In genomic region chr6:28587011-28587745, GRCh38 we compare ENCODE assay signal across 8 cellular contexts.
DNase-seq lines count a peak whose midpoint lies in the region; ATAC-seq, FAIRE-seq and TF ChIP-seq lines count a peak whose summit lies in the region.

No MANE protein-coding gene starts in this region.

- peaks cover 9% of the 10 kb centered on the region for H3K9me3 Mint-ChIP-seq in T-helper 1 cell treated with Interleukin-12 subunit alpha and Interleukin-12 subunit beta and Interleukin-4 antibody, amounts not matched to agents 30 μg/mL and 1 μg/mL, for 36 hours
- no peaks in the 10 kb centered on the region for H3K9me3 Mint-ChIP-seq in astrocyte (ENCODE audit: unreplicated experiment)

- H3K27me3 ChIP-seq in Karpas-422 (ENCODE audit: low read length): no peaks in the 10 kb centered on the region
- H3K27me3 ChIP-seq in astrocyte (ENCODE audit: insufficient read depth, low read length): peaks cover 6% of the 10 kb centered on the region
- peaks cover 0 to 93% (median 49%) of the 10 kb centered on the region in 7 donors for H3K27me3 ChIP-seq in spleen (replicated peaks in 1 of 7)

- WGBS in spleen, 5 donors: 1 to 8% (median 2%) methylated on average over 39 to 40 of the region's 40 CpGs

- H3K27ac Mint-ChIP-seq in T-helper 1 cell treated with Interleukin-12 subunit alpha and Interleukin-12 subunit beta and Interleukin-4 antibody, amounts not matched to agents 30 μg/mL and 1 μg/mL, for 36 hours: peak overlapping the region; percentile 24
- H3K27ac Mint-ChIP-seq in astrocyte (ENCODE audit: unreplicated experiment): peak overlapping the region; percentile 91

- ATAC-seq in GM21526 (IDR thresholded peaks at IDR 0.05; ENCODE audit: low FRiP score, unreplicated experiment): peak; percentile 74

- no peak for TF ChIP-seq CTCF in astrocyte (IDR thresholded peaks at IDR 0.05; ENCODE audit: insufficient read depth, low read depth, low read length)
- no peak for TF ChIP-seq CTCF in spleen (IDR thresholded peaks at IDR 0.05 in 8 of 11, conservative IDR thresholded peaks at IDR 0.05 in 3 of 11)

- H3K4me3 ChIP-seq in Karpas-422 (ENCODE audit: low read length) (peak overlapping the region; percentile 83), astrocyte (ENCODE audit: insufficient read depth, low read depth, low read length) (peak overlapping the region; percentile 93), spleen (peak overlapping the region; percentile 11 to 68 (median 38))

- H3K79me2 ChIP-seq in Karpas-422 (ENCODE audit: low read length) (no peaks in the 10 kb centered on the region), astrocyte (ENCODE audit: insufficient read depth, low read length) (no peaks in the 10 kb centered on the region)

- DNase-seq in DMS 273 (lab: John Stamatoyannopoulos, UW; ENCODE audit: unreplicated experiment): peak; percentile 93
- DNase-seq in Karpas-422: peak; percentile 93
- peak; percentile 61 for DNase-seq in astrocyte (ENCODE audit: low read depth)
- DNase-seq in iPS-NIHi11 (ENCODE audit: low spot score): peak; percentile 84
- peak; percentile 83 for DNase-seq in spleen
- DNase-seq in NOMO-1 treated with DMSO at 0.1 percent for 48 hours (lab: John Stamatoyannopoulos, UW; ENCODE audit: unreplicated experiment): no peak

- FAIRE-seq in astrocyte (lab: Jason Lieb, UNC): no peak

- H3K9me2 ChIP-seq in Karpas-422 (replicated peaks; ENCODE audit: insufficient read depth, low read length): no peaks in the 10 kb centered on the region

- TF ChIP-seq POLR2A in spleen (IDR thresholded peaks at IDR 0.05): no peak

- peaks cover 31% of the 10 kb centered on the region for H3K4me1 Mint-ChIP-seq in T-helper 1 cell treated with Interleukin-12 subunit alpha and Interleukin-12 subunit beta and Interleukin-4 antibody, amounts not matched to agents 30 μg/mL and 1 μg/mL, for 36 hours (ENCODE audit: low read depth)
- peaks cover 15% of the 10 kb centered on the region for H3K4me1 Mint-ChIP-seq in astrocyte (ENCODE audit: low read depth, unreplicated experiment)

- H3K4me2 ChIP-seq in Karpas-422 (ENCODE audit: low read depth, low read length, poor library complexity, severe bottlenecking): peak overlapping the region; percentile 93
- peak overlapping the region; percentile 96 for H3K4me2 ChIP-seq in astrocyte (ENCODE audit: low read length)

- peaks cover 12% of the 10 kb centered on the region for H3K36me3 Mint-ChIP-seq in T-helper 1 cell treated with Interleukin-12 subunit alpha and Interleukin-12 subunit beta and Interleukin-4 antibody, amounts not matched to agents 30 μg/mL and 1 μg/mL, for 36 hours (ENCODE audit: low read depth)
- no peaks in the 10 kb centered on the region for H3K36me3 Mint-ChIP-seq in astrocyte (ENCODE audit: low read depth, unreplicated experiment)

- no peaks in the 10 kb centered on the region for H4K20me1 ChIP-seq in Karpas-422 (ENCODE audit: insufficient read depth, low read depth, low read length)
- no peaks in the 10 kb centered on the region for H4K20me1 ChIP-seq in astrocyte (ENCODE audit: insufficient read depth, low read length)

- H3K4me1 ChIP-seq in Karpas-422 (ENCODE audit: low read length) (peaks cover 30% of the 10 kb centered on the region), astrocyte (ENCODE audit: insufficient read depth, low read length) (peaks cover 20% of the 10 kb centered on the region), spleen (peaks cover 0 to 13% (median 6%) of the 10 kb centered on the region in 6 donors)

- H3K9ac ChIP-seq in Karpas-422 (ENCODE audit: low read length): peak overlapping the region; percentile 71
- peak overlapping the region; percentile 83 for H3K9ac ChIP-seq in astrocyte (ENCODE audit: low read length)

- intact Hi-C loops in spleen (cut with DNase I; ENCODE audit: low total_unique reads): no loop called here

- H3K27ac ChIP-seq in Karpas-422 (ENCODE audit: low read length): no peak overlapping the region
- peak overlapping the region; percentile 62 for H3K27ac ChIP-seq in astrocyte (ENCODE audit: low read depth, low read length)
- no peak overlapping the region for H3K27ac ChIP-seq in spleen

- H2AFZ ChIP-seq in Karpas-422 (ENCODE audit: low read length): peak overlapping the region; percentile 98
- H2AFZ ChIP-seq in astrocyte (ENCODE audit: low read depth, low read length): peak overlapping the region; percentile 96

- peak overlapping the region; percentile 78 for H3K4me3 Mint-ChIP-seq in T-helper 1 cell treated with Interleukin-12 subunit alpha and Interleukin-12 subunit beta and Interleukin-4 antibody, amounts not matched to agents 30 μg/mL and 1 μg/mL, for 36 hours
- peak overlapping the region; percentile 89 for H3K4me3 Mint-ChIP-seq in astrocyte (ENCODE audit: unreplicated experiment)

- H3K9me3 ChIP-seq in Karpas-422 (ENCODE audit: low read length) (no peaks in the 10 kb centered on the region), astrocyte (ENCODE audit: insufficient read depth, low read depth, low read length) (no peaks in the 10 kb centered on the region), spleen (peaks cover 0 to 10% (median 0%) of the 10 kb centered on the region in 8 donors)

- H3K27me3 Mint-ChIP-seq in T-helper 1 cell treated with Interleukin-12 subunit alpha and Interleukin-12 subunit beta and Interleukin-4 antibody, amounts not matched to agents 30 μg/mL and 1 μg/mL, for 36 hours (ENCODE audit: low read depth): peaks cover 70% of the 10 kb centered on the region
- peaks cover 8% of the 10 kb centered on the region for H3K27me3 Mint-ChIP-seq in astrocyte (ENCODE audit: low read depth, unreplicated experiment)

- H3K36me3 ChIP-seq in Karpas-422 (ENCODE audit: insufficient read depth, low read length): no peaks in the 10 kb centered on the region
- H3K36me3 ChIP-seq in astrocyte (ENCODE audit: insufficient read depth, low read length): no peaks in the 10 kb centered on the region
- no peaks in the 10 kb centered on the region for H3K36me3 ChIP-seq in spleen

Comparison
In these comparisons a context has a peak if more than half of its experiments do, and no peak if none do; other contexts are left out.
1. H3K4me3 ChIP-seq: peak in every context shown above with its lines; median percentile 93 in astrocyte; 83 in Karpas-422; 38 in spleen.